Comparison of ENCODE assay signal across 8 cellular contexts in the genomic region with DNA sequence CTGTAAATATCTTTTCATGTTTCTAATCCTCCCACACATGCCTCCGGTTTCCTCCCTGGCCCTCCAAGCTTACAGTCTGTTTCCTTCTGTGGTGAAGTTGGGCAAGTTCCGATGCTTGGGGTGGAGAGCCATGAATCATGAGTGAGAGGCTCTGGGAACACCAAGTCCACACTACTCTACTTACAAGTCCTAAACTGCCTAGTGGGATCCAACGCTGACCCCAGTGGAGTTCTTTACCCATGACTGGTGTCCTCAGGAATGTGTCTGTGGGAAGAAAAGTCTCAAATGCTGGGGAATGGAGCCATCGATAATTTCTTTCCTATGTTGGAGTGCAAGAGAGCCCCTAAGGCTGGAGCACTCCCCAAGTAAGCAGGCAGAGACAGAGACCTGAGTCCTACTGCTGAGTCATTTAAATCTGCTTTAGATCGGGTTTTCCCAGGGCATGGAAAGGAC.
A peak's percentile ranks its signal among the peaks of the same experiment; 100 is the strongest.
DNase-seq lines count a peak whose midpoint lies in the region; ATAC-seq and TF ChIP-seq lines count a peak whose summit lies in the region.

No MANE protein-coding gene starts in this region.

- ATAC-seq in HG02884 (IDR thresholded peaks at IDR 0.05; ENCODE audit: unreplicated experiment), result no peak
- no peak for ATAC-seq in HG02571 (IDR thresholded peaks at IDR 0.05; ENCODE audit: unreplicated experiment)

- H3K9ac ChIP-seq in adipocyte (ENCODE audit: low read length), result peak overlapping the region; percentile 87

- no peak for TF ChIP-seq CTCF in thyroid gland (IDR thresholded peaks at IDR 0.05)

- H3K4me3 ChIP-seq in adipocyte (ENCODE audit: low read length), result peak overlapping the region; percentile 76
- no peak overlapping the region for H3K4me3 ChIP-seq in thyroid gland (replicated peaks in 1 of 3)

- DNase-seq in NCI-H2171 treated with DMSO at 0.1 percent for 48 hours (lab: John Stamatoyannopoulos, UW) (peak; percentile 53), NCI-H2171 (lab: John Stamatoyannopoulos, UW) (no peak), adipocyte (ENCODE audit: low read depth) (peak; percentile 98), kidney glomerular epithelial cell (lab: John Stamatoyannopoulos, UW) (peak; percentile 95), thyroid gland (peak; percentile 9 to 12), NCI-H2107 (lab: John Stamatoyannopoulos, UW) (no peak)

- 64 to 71% methylated on average over 5 of the region's 5 CpGs for whole genome bisulfite sequencing in thyroid gland, 2 donors

- no peak for TF ChIP-seq POLR2A in thyroid gland (IDR thresholded peaks at IDR 0.05)

- H3K36me3 ChIP-seq in adipocyte (ENCODE audit: control insufficient read depth, insufficient read depth, low read length, severe bottlenecking), result no peaks in the 10 kb centered on the region
- no peaks in the 10 kb centered on the region for H3K36me3 ChIP-seq in thyroid gland

- intact Hi-C loops in thyroid gland (cut with DNase I), result no loop called here

- H3K4me1 ChIP-seq in adipocyte (ENCODE audit: control insufficient read depth, insufficient read depth, low read length) (peaks cover 29% of the 10 kb centered on the region), thyroid gland (no peaks in the 10 kb centered on the region)

- no peaks in the 10 kb centered on the region for H3K27me3 ChIP-seq in adipocyte (replicated peaks; ENCODE audit: control insufficient read depth, insufficient read depth, low read length)
- H3K27me3 ChIP-seq in thyroid gland, result no peaks in the 10 kb centered on the region

- peaks cover 7% of the 10 kb centered on the region for H3K9me3 ChIP-seq in adipocyte (ENCODE audit: control insufficient read depth, low read length)
- no peaks in the 10 kb centered on the region for H3K9me3 ChIP-seq in thyroid gland

- peak overlapping the region in 1 of 3 donors; percentile 30 for H3K27ac ChIP-seq in thyroid gland

Comparison
In these comparisons a context has a peak if more than half of its experiments do, and no peak if none do; other contexts are left out.
1. DNase-seq: peak in NCI-H2171 treated with DMSO at 0.1 percent for 48 hours (single experiment), adipocyte (single experiment), kidney glomerular epithelial cell (single experiment) and thyroid gland (2 of 2); none in NCI-H2171 (single experiment) and NCI-H2107 (single experiment).